In the genomic region with DNA sequence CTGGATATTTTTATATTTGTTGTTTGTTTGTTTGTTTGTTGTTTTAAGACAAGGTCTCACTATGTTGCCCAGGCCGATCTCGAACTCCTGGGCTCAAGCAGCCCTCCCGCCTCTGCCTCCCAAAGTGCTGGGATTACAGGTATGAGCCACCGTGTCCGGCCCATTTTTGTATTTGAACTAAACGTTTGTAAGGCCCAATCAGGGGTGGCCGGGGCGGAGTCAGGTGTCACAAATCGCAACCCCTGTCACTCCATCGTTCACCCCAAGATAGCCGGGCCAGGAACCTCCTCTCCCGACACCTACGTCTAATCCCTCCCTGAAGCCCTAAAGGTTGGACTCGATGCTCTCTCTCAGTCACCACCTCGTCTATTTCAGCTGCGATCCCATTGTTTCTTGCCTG, we compare ENCODE assay signal across 8 cellular contexts. TPM values are rescaled to one million over a fixed set of nuclear protein-coding genes. Genes with fewer than 3 reads are reported as not detected.
DNase-seq lines count a peak whose midpoint lies in the region; ATAC-seq and TF ChIP-seq lines count a peak whose summit lies in the region.

No MANE protein-coding gene starts in this region.

- peak overlapping the region in 1 of 2 donors; percentile 1 for H3K27ac ChIP-seq in right atrium auricular region
- H3K27ac ChIP-seq in right cardiac atrium (ENCODE audit: low read length): no peak overlapping the region

- DNase-seq in Right ventricle myocardium inferior (ENCODE audit: missing footprints): peak; percentile 68
- DNase-seq in right atrium auricular region (ENCODE audit: low spot score): no peak
- DNase-seq in activated T-cell treated with anti-CD3 and anti-CD28 coated beads, Interleukin-2, amount 50 U/mL, for 1 hour: peak; percentile 64
- DNase-seq in right cardiac atrium: peak; percentile 14 to 57 (median 44)
- DNase-seq in stimulated activated CD4-positive, alpha-beta T cell treated with anti-CD3 and anti-CD28 coated beads, TNF-alpha, amount 100 ng/mL, for 1 hour (ENCODE audit: low read depth in 3 of 3, low spot score in 1 of 3): peak; percentile 6 to 16 (median 10)

- 38% methylated on average over 16 of the region's 16 CpGs for WGBS in right cardiac atrium

- no peaks in the 10 kb centered on the region for H3K36me3 ChIP-seq in right atrium auricular region

- ATAC-seq in Right ventricle myocardium inferior: no peak
- no peak for ATAC-seq in right cardiac atrium
- no peak for ATAC-seq in HG03039 (IDR thresholded peaks at IDR 0.05; ENCODE audit: unreplicated experiment)
- ATAC-seq in HG03571 (IDR thresholded peaks at IDR 0.05; ENCODE audit: unreplicated experiment): no peak
- no peak for ATAC-seq in HG03432 (IDR thresholded peaks at IDR 0.05; ENCODE audit: unreplicated experiment)

- H3K4me1 ChIP-seq in right atrium auricular region (no peaks in the 10 kb centered on the region), right cardiac atrium (ENCODE audit: control insufficient read depth, insufficient read depth, low read length) (no peaks in the 10 kb centered on the region)

- peak overlapping the region in 1 of 2 donors; percentile 53 for H3K4me3 ChIP-seq in right atrium auricular region
- peak overlapping the region; percentile 84 for H3K4me3 ChIP-seq in right cardiac atrium (ENCODE audit: low read length)

- H3K9me3 ChIP-seq in right atrium auricular region (no peaks in the 10 kb centered on the region), right cardiac atrium (ENCODE audit: control insufficient read depth, low read length) (no peaks in the 10 kb centered on the region)

- H3K27me3 ChIP-seq in right atrium auricular region (no peaks in the 10 kb centered on the region), right cardiac atrium (ENCODE audit: control insufficient read depth, insufficient read depth) (no peaks in the 10 kb centered on the region)

- TF ChIP-seq CTCF in right atrium auricular region (IDR thresholded peaks at IDR 0.05): no peak

- intact Hi-C loops in Right ventricle myocardium inferior (cut with DNase I) (no loop called here), right cardiac atrium (cut with DNase I) (no loop called here)

RNA-seq across cellular contexts. Expression of a gene that starts 0.7 kb away (rescaled TPM):
- total RNA-seq in Right ventricle myocardium inferior (17.5 TPM), right atrium auricular region (1 to 10 TPM; 4.5 to 5.4 TPM), right cardiac atrium (1 to 10 TPM; 5.9 to 9.5 (median 6.6) TPM)
- polyA plus RNA-seq in right cardiac atrium: 4.7 TPM
